ENCODE assay signal across 9 cellular contexts in the genomic region with DNA sequence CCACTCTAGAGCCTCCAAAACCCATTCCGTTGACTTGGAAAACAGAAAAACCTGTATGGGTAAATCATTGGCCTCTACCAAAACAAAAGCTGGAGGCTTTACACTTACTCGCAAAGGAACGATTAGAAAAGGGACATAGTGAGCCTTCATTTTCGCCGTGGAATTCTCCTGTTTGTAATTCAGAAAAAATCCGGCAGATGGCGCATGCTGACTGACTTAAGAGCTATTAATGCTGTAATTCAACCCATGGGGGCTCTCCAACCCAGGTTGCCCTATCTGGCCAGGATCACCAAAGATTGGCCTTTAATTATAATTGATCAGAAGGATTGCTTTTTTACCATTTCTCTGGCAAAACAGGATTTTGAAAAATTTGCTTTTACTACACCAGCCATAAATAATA.
DNase-seq lines count a peak whose midpoint lies in the region; ATAC-seq and TF ChIP-seq lines count a peak whose summit lies in the region.
"Had no signal": no experiment of that assay in that cellular context is flagged by ENCODE, and none has a peak within 500 bp of the region (broad histone marks: within the 10 kb centered on the region; RNA-seq: fewer than 3 reads in every experiment).

No MANE protein-coding gene starts in this region.

- H3K27me3 Mint-ChIP-seq in Calu3 (ENCODE audit: unreplicated experiment), result no peaks in the 10 kb centered on the region
- no peaks in the 10 kb centered on the region for H3K27me3 Mint-ChIP-seq in T-helper 2 cell treated with Interferon-gamma antibody and Interleukin-4, amounts not matched to agents 5 μg/mL and 100 μg/mL, for 36 hours (ENCODE audit: low read depth)
- H3K27me3 Mint-ChIP-seq: IgD-negative memory B cell had no signal

- no peak for TF ChIP-seq EP300 in Ishikawa (IDR thresholded peaks at IDR 0.05; ENCODE audit: borderline replicate concordance)
- TF ChIP-seq EP300 in stomach (IDR thresholded peaks at IDR 0.05), result no peak

- intact Hi-C loops in Calu3 (cut with micrococcal nuclease; ENCODE audit: unreplicated experiment), result no loop called here
- intact Hi-C loops in breast epithelium (cut with DNase I; ENCODE audit: low total_unique reads), result no loop called here
- intact Hi-C loops in stomach (cut with DNase I; ENCODE audit: low total_unique reads), result no loop called here

- peak; percentile 46 for TF ChIP-seq CTCF in Calu3 (IDR thresholded peaks at IDR 0.05; ENCODE audit: unreplicated experiment)
- TF ChIP-seq CTCF in breast epithelium (IDR thresholded peaks at IDR 0.05), result peak in 2 of 3 donors; percentile 58 to 60
- TF ChIP-seq CTCF in lung (IDR thresholded peaks at IDR 0.05; ENCODE audit: control extremely low read depth, extremely low read depth), result peak; percentile 67
- peak in 5 of 7 experiments; percentile 46 to 78 (median 58) for TF ChIP-seq CTCF in stomach (IDR thresholded peaks at IDR 0.05)

- peaks cover 5% of the 10 kb centered on the region for H3K9me3 Mint-ChIP-seq in Calu3 (ENCODE audit: low read depth, unreplicated experiment)
- peaks cover 24% of the 10 kb centered on the region for H3K9me3 Mint-ChIP-seq in T-helper 2 cell treated with Interferon-gamma antibody and Interleukin-4, amounts not matched to agents 5 μg/mL and 100 μg/mL, for 36 hours

- ATAC-seq in lung (ENCODE audit: insufficient read depth, low FRiP score), result no peak
- no peak for ATAC-seq in GM19397 (IDR thresholded peaks at IDR 0.05; ENCODE audit: unreplicated experiment)

- H3K4me1 ChIP-seq in breast epithelium, result no peaks in the 10 kb centered on the region
- no peaks in the 10 kb centered on the region for H3K4me1 ChIP-seq in lung (ENCODE audit: control insufficient read depth in 2 of 2, insufficient read depth in 2 of 2, low read length in 2 of 2)
- peaks cover 0 to 12% (median 5%) of the 10 kb centered on the region in 4 donors for H3K4me1 ChIP-seq in stomach

- CTCF ChIA-PET in Calu3 (lab: Charles Lee), result no interaction called here

- no peak overlapping the region for H3K4me3 ChIP-seq in breast epithelium
- no peak overlapping the region for H3K4me3 ChIP-seq in lung
- no peak overlapping the region for H3K4me3 ChIP-seq in stomach

- no peak overlapping the region for H3K4me3 Mint-ChIP-seq in Calu3 (ENCODE audit: low read depth, unreplicated experiment)
- H3K4me3 Mint-ChIP-seq in T-helper 2 cell treated with Interferon-gamma antibody and Interleukin-4, amounts not matched to agents 5 μg/mL and 100 μg/mL, for 36 hours, result no peak overlapping the region

- no TSS peak for BruUV-seq in Calu3 (replicated peaks; lab: Mats Ljungman, UMichigan)

- H3K36me3 Mint-ChIP-seq in Calu3 (ENCODE audit: insufficient read depth, unreplicated experiment), result peaks cover 4% of the 10 kb centered on the region
- H3K36me3 Mint-ChIP-seq in T-helper 2 cell treated with Interferon-gamma antibody and Interleukin-4, amounts not matched to agents 5 μg/mL and 100 μg/mL, for 36 hours (ENCODE audit: low read depth), result peaks cover 5% of the 10 kb centered on the region

- no peak overlapping the region for H3K27ac Mint-ChIP-seq in Calu3 (ENCODE audit: unreplicated experiment)
- H3K27ac Mint-ChIP-seq in T-helper 2 cell treated with Interferon-gamma antibody and Interleukin-4, amounts not matched to agents 5 μg/mL and 100 μg/mL, for 36 hours, result no peak overlapping the region

- 33 to 43% methylated on average over 7 of the region's 7 CpGs for WGBS in lung, 2 donors
- 25 to 38% (median 35%) methylated on average over 7 of the region's 7 CpGs for WGBS in stomach, 5 donors

- no peak overlapping the region for H3K27ac ChIP-seq in breast epithelium
- no peak overlapping the region for H3K27ac ChIP-seq in lung (ENCODE audit: low read depth in 1 of 2, low read length in 1 of 2)
- no peak overlapping the region for H3K27ac ChIP-seq in stomach

- DNase-seq in Calu3, result peak; percentile 13
- DNase-seq in T-helper 2 cell treated with Interferon-gamma antibody and Interleukin-4, amounts not matched to agents 5 μg/mL and 100 μg/mL, for 36 hours (ENCODE audit: low spot score), result peak; percentile 13
- DNase-seq in breast epithelium (ENCODE audit: low spot score in 2 of 2), result no peak
- DNase-seq in lung (ENCODE audit: low spot score), result peak; percentile 50
- DNase-seq in stomach, result peak; percentile 56
- DNase-seq in occipital lobe (lab: John Stamatoyannopoulos, UW), result no peak

- H3K27me3 ChIP-seq in breast epithelium (no peaks in the 10 kb centered on the region), lung (ENCODE audit: control insufficient read depth, insufficient read depth) (no peaks in the 10 kb centered on the region), stomach (no peaks in the 10 kb centered on the region)

- H3K9me3 ChIP-seq in breast epithelium (peaks cover 10 to 33% of the 10 kb centered on the region in 2 donors), lung (ENCODE audit: control insufficient read depth in 2 of 2, insufficient read depth in 1 of 2, low read length in 1 of 2) (peaks cover 0 to 2% of the 10 kb centered on the region in 2 donors), stomach (peaks cover 0 to 31% (median 20%) of the 10 kb centered on the region in 4 donors)

- no peak for TF ChIP-seq POLR2A in breast epithelium (IDR thresholded peaks at IDR 0.05)
- TF ChIP-seq POLR2A in stomach (IDR thresholded peaks at IDR 0.05), result no peak

- H3K36me3 ChIP-seq in breast epithelium, result no peaks in the 10 kb centered on the region
- no peaks in the 10 kb centered on the region for H3K36me3 ChIP-seq in lung (ENCODE audit: control insufficient read depth in 2 of 2, insufficient read depth in 2 of 2, low read length in 2 of 2)
- no peaks in the 10 kb centered on the region for H3K36me3 ChIP-seq in stomach

- TF ChIP-seq RAD21 in Ishikawa (IDR thresholded peaks at IDR 0.05; ENCODE audit: low read depth), result peak; percentile 70

- H3K4me1 Mint-ChIP-seq in Calu3 (ENCODE audit: low read depth, unreplicated experiment), result no peaks in the 10 kb centered on the region
- H3K4me1 Mint-ChIP-seq in T-helper 2 cell treated with Interferon-gamma antibody and Interleukin-4, amounts not matched to agents 5 μg/mL and 100 μg/mL, for 36 hours (ENCODE audit: low read depth), result peaks cover 7% of the 10 kb centered on the region

TF ChIP-seq in Ishikawa, 13 proteins besides CTCF, POLR2A, EP300 and RAD21:
- no peak for TF ChIP-seq TEAD4 (IDR thresholded peaks at IDR 0.05)
- TF ChIP-seq, protein P1, sequence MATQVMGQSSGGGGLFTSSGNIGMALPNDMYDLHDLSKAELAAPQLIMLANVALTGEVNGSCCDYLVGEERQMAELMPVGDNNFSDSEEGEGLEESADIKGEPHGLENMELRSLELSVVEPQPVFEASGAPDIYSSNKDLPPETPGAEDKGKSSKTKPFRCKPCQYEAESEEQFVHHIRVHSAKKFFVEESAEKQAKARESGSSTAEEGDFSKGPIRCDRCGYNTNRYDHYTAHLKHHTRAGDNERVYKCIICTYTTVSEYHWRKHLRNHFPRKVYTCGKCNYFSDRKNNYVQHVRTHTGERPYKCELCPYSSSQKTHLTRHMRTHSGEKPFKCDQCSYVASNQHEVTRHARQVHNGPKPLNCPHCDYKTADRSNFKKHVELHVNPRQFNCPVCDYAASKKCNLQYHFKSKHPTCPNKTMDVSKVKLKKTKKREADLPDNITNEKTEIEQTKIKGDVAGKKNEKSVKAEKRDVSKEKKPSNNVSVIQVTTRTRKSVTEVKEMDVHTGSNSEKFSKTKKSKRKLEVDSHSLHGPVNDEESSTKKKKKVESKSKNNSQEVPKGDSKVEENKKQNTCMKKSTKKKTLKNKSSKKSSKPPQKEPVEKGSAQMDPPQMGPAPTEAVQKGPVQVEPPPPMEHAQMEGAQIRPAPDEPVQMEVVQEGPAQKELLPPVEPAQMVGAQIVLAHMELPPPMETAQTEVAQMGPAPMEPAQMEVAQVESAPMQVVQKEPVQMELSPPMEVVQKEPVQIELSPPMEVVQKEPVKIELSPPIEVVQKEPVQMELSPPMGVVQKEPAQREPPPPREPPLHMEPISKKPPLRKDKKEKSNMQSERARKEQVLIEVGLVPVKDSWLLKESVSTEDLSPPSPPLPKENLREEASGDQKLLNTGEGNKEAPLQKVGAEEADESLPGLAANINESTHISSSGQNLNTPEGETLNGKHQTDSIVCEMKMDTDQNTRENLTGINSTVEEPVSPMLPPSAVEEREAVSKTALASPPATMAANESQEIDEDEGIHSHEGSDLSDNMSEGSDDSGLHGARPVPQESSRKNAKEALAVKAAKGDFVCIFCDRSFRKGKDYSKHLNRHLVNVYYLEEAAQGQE (IDR thresholded peaks at IDR 0.05; ENCODE audit: low read depth), result no peak
- no peak for TF ChIP-seq ZBTB7A (IDR thresholded peaks at IDR 0.05; ENCODE audit: low read depth)
- TF ChIP-seq YY1 (IDR thresholded peaks at IDR 0.05; ENCODE audit: low read depth), result no peak
- no peak for TF ChIP-seq FOXM1 (IDR thresholded peaks at IDR 0.05; ENCODE audit: borderline replicate concordance, low read depth)
- TF ChIP-seq, protein P2, sequence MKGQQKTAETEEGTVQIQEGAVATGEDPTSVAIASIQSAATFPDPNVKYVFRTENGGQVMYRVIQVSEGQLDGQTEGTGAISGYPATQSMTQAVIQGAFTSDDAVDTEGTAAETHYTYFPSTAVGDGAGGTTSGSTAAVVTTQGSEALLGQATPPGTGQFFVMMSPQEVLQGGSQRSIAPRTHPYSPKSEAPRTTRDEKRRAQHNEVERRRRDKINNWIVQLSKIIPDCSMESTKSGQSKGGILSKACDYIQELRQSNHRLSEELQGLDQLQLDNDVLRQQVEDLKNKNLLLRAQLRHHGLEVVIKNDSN (IDR thresholded peaks at IDR 0.05), result no peak
- no peak for TF ChIP-seq CREB1 (IDR thresholded peaks at IDR 0.05; ENCODE audit: low read depth)
- TF ChIP-seq TAF1 (IDR thresholded peaks at IDR 0.05; ENCODE audit: low read depth), result no peak
- no peak for TF ChIP-seq EGR1 (IDR thresholded peaks at IDR 0.05)
- TF ChIP-seq, protein P3, sequence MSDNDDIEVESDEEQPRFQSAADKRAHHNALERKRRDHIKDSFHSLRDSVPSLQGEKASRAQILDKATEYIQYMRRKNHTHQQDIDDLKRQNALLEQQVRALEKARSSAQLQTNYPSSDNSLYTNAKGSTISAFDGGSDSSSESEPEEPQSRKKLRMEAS (IDR thresholded peaks at IDR 0.05), result no peak
- no peak for TF ChIP-seq TCF12 (IDR thresholded peaks at IDR 0.05; ENCODE audit: low read depth)
- TF ChIP-seq NFIC (IDR thresholded peaks at IDR 0.05), result no peak
- TF ChIP-seq CEBPB (IDR thresholded peaks at IDR 0.05), result no peak

Comparison
In these comparisons a context has a peak if more than half of its experiments do, and no peak if none do; other contexts are left out.
1. DNase-seq: peak in Calu3 (single experiment), T-helper 2 cell treated with Interferon-gamma antibody and Interleukin-4, amounts not matched to agents 5 μg/mL and 100 μg/mL, for 36 hours (single experiment), lung (single experiment) and stomach (single experiment); none in breast epithelium (0 of 2) and occipital lobe (single experiment).
2. Peak in every context shown above with its lines, with median percentiles within 50 percentile points of each other: CTCF ChIP-seq.